Comparison of ENCODE assay signal across 25 cellular contexts in genomic region chr17:12977008-12977751, GRCh38. TPM values are rescaled to one million over a fixed set of nuclear protein-coding genes. Genes with fewer than 3 reads are reported as not detected.
A peak's percentile ranks its signal among the peaks of the same experiment; 100 is the strongest.
DNase-seq lines count a peak whose midpoint lies in the region; ATAC-seq and TF ChIP-seq lines count a peak whose summit lies in the region.
"Had no signal": no experiment of that assay in that cellular context is flagged by ENCODE, and none has a peak within 500 bp of the region (broad histone marks: within the 10 kb centered on the region; RNA-seq: fewer than 3 reads in every experiment).

No MANE protein-coding gene starts in this region.

- TF ChIP-seq POLR2A in testis (IDR thresholded peaks at IDR 0.05): no peak
- TF ChIP-seq POLR2A in tibial nerve (IDR thresholded peaks at IDR 0.05): no peak

- H3K36me3 ChIP-seq in H7 (replicated peaks; ENCODE audit: control insufficient read depth, insufficient read depth, low read length) (no peaks in the 10 kb centered on the region; the same call in 1 of the 2 replicates), RWPE2 (ENCODE audit: low read depth) (no peaks in the 10 kb centered on the region), testis (ENCODE audit: low read depth, missing control alignments) (no peaks in the 10 kb centered on the region), tibial nerve (no peaks in the 10 kb centered on the region)
- H3K36me3 ChIP-seq: lower lobe of right lung, neutrophil, thoracic aorta had no signal

- H3K27ac ChIP-seq in RWPE2 (ENCODE audit: poor library complexity, severe bottlenecking) (no peak overlapping the region), testis (no peak overlapping the region), tibial nerve (no peak overlapping the region)
- H3K27ac ChIP-seq: lower lobe of right lung, neutrophil, SK-N-MC, thoracic aorta had no signal

- WGBS in testis, 2 donors: 69 to 70% methylated on average over 13 of the region's 13 CpGs
- 57 to 59% methylated on average over 13 of the region's 13 CpGs for WGBS in tibial nerve, 2 donors

- intact Hi-C loops in sciatic nerve (cut with DNase I): no loop called here
- intact Hi-C loops in testis (cut with DNase I; ENCODE audit: low total_unique reads): no loop called here

- H3K9me3 ChIP-seq in RWPE2 (ENCODE audit: severe bottlenecking) (no peaks in the 10 kb centered on the region), testis (no peaks in the 10 kb centered on the region), tibial nerve (no peaks in the 10 kb centered on the region)
- H3K9me3 ChIP-seq: lower lobe of right lung, neutrophil, thoracic aorta had no signal

- no peak for TF ChIP-seq EP300 in tibial nerve (IDR thresholded peaks at IDR 0.05)

- TF ChIP-seq CTCF in RWPE2 (IDR thresholded peaks at IDR 0.05; ENCODE audit: poor library complexity, severe bottlenecking): no peak
- no peak for TF ChIP-seq CTCF in testis (IDR thresholded peaks at IDR 0.05)
- no peak for TF ChIP-seq CTCF in tibial nerve (IDR thresholded peaks at IDR 0.05)

- H3K27me3 ChIP-seq in H7 (ENCODE audit: control insufficient read depth, insufficient read depth, low read length) (peaks cover 3% of the 10 kb centered on the region; the same call in 1 of the 2 replicates), RWPE2 (ENCODE audit: insufficient read depth, poor library complexity, severe bottlenecking) (peaks cover 4% of the 10 kb centered on the region), testis (no peaks in the 10 kb centered on the region), tibial nerve (peaks cover 0 to 15% of the 10 kb centered on the region in 2 donors)

- no peak overlapping the region for H3K4me3 ChIP-seq in H7 (ENCODE audit: insufficient read depth, low read depth, low read length)
- H3K4me3 ChIP-seq in RWPE2 (ENCODE audit: severe bottlenecking): no peak overlapping the region
- H3K4me3 ChIP-seq in testis: no peak overlapping the region
- H3K4me3 ChIP-seq in tibial nerve: no peak overlapping the region
- H3K4me3 ChIP-seq: lower lobe of right lung, SK-N-MC, thoracic aorta had no signal

- DNase-seq in H7 (peak; percentile 78), RWPE2 (ENCODE audit: low spot score) (no peak), iPS DF 19.7 (ENCODE audit: low read depth, low spot score) (peak; percentile 47), sciatic nerve (ENCODE audit: low spot score) (no peak), testis (no peak), tibial nerve (ENCODE audit: low spot score in 2 of 2) (no peak), LoVo (ENCODE audit: low spot score) (no peak), NCI-H146 treated with DMSO at 0.1 percent for 48 hours (lab: John Stamatoyannopoulos, UW; ENCODE audit: unreplicated experiment) (no peak)
- DNase-seq: activated CD8-positive, alpha-beta memory T cell treated with anti-CD3 and anti-CD28 coated beads, Interleukin-2, amount 50 U/mL, for 4 hours; activated effector memory CD4-positive, alpha-beta T cell treated with Interleukin-2 at 50 U/mL for 16 hours; activated naive CD8-positive, alpha-beta T cell treated with anti-CD3 and anti-CD28 coated beads, Interleukin-2, amount 10 ng/mL, durations not matched to agents 7 days and 5 days; CD8-positive, alpha-beta memory T cell; effector memory CD8-positive, alpha-beta T cell; GF-D8; head of caudate nucleus; HFFc6; lower lobe of right lung; MM.1S; NCI-H1436 treated with DMSO at 0.1 percent for 48 hours; NCI-H524; small intestine had no signal

- H3K4me1 ChIP-seq in RWPE2 (ENCODE audit: insufficient read depth, poor library complexity, severe bottlenecking): no peaks in the 10 kb centered on the region
- H3K4me1 ChIP-seq in testis: peaks cover 7% of the 10 kb centered on the region
- peaks cover 0 to 13% (median 0%) of the 10 kb centered on the region in 4 donors for H3K4me1 ChIP-seq in tibial nerve
- H3K4me1 ChIP-seq: lower lobe of right lung had no signal

- 0 out of 3 replicates have a peak, but pooled peaks have one; percentile 12 for ATAC-seq in RWPE2 (ENCODE audit: low read depth)
- peak; percentile 24 for ATAC-seq in sciatic nerve
- ATAC-seq: effector memory CD8-positive, alpha-beta T cell; stimulated activated memory B cell treated with anti-CD40 and anti-IgM and Interleukin-4, amounts not matched to agents 10 μg/mL and 1 μg/mL and 100 μg/mL, for 72 hours had no signal

RNA-seq across cellular contexts. Expression of gene ELAC2, which starts 40.6 kb away (rescaled TPM):
- 120 and 125 TPM in 2 replicates for total RNA-seq in H7 (2014; rRNA removed; shearing (Covaris generic))
- total RNA-seq in sciatic nerve (51.4 TPM), testis (100 to 1,000 TPM; 108 to 114 TPM), tibial nerve (10 to 100 TPM; 48.5 to 86.7 (median 67.4) TPM)
- polyA plus RNA-seq in testis (ENCODE audit: insufficient read depth, low read depth, low replicate concordance): 65.0 TPM

Comparison
In these comparisons a context has a peak if more than half of its experiments do, and no peak if none do; other contexts are left out.
1. DNase-seq: peak in H7 (single experiment) and iPS DF 19.7 (single experiment); none in RWPE2 (single experiment), sciatic nerve (single experiment), testis (single experiment), tibial nerve (0 of 2), LoVo (single experiment) and NCI-H146 treated with DMSO at 0.1 percent for 48 hours (single experiment).